ENCODE assay signal across 29 cellular contexts in genomic region chr13:39575641-39576238, GRCh38. TPM values are rescaled to one million over a fixed set of nuclear protein-coding genes. Genes with fewer than 3 reads are reported as not detected.
A peak's percentile ranks its signal among the peaks of the same experiment; 100 is the strongest.
DNase-seq lines count a peak whose midpoint lies in the region; ATAC-seq and TF ChIP-seq lines count a peak whose summit lies in the region.
"Had no signal": no experiment of that assay in that cellular context is flagged by ENCODE, and none has a peak within 500 bp of the region (broad histone marks: within the 10 kb centered on the region; RNA-seq: fewer than 3 reads in every experiment).

No MANE protein-coding gene starts in this region.

- H3K36me3 Mint-ChIP-seq in effector memory CD8-positive, alpha-beta T cell (ENCODE audit: insufficient read depth), result no peaks in the 10 kb centered on the region
- H3K36me3 Mint-ChIP-seq: CD4-positive, alpha-beta memory T cell had no signal

- no peak for TF ChIP-seq POLR2A in uterus (IDR thresholded peaks at IDR 0.05)

- peak in 1 of 9 donors; percentile 27 for TF ChIP-seq CTCF in heart right ventricle (IDR thresholded peaks at IDR 0.05)
- no peak for TF ChIP-seq CTCF in right atrium auricular region (IDR thresholded peaks at IDR 0.05)
- TF ChIP-seq CTCF in uterus (IDR thresholded peaks at IDR 0.05), result no peak
- no peak for TF ChIP-seq CTCF in osteoblast (IDR thresholded peaks at IDR 0.05; ENCODE audit: extremely low read depth, low read depth, low read length)

- no peak overlapping the region for H3K4me3 Mint-ChIP-seq in effector memory CD8-positive, alpha-beta T cell
- H3K4me3 Mint-ChIP-seq: activated CD4-positive, alpha-beta T cell treated with anti-CD3 and anti-CD28 coated beads, Interleukin-2, amount 10 ng/mL, durations not matched to agents 7 days and 5 days; activated T-cell treated with anti-CD3 and anti-CD28 coated beads, Interleukin-2, amount 50 U/mL, for 4 hours; CD4-positive, alpha-beta memory T cell; nephron had no signal

- intact Hi-C loops in heart right ventricle (cut with DNase I) (loop anchor here in 2 of 10 donors (5.0 to 10.0 kb wide), 2 partner anchors 48 to 61 kb away; no protein-coding TSS in a partner anchor), Right ventricle myocardium inferior (cut with DNase I) (loop anchor here (5.0 kb wide), 1 partner anchor 73 kb away; no protein-coding TSS in a partner anchor), uterus (cut with DNase I; ENCODE audit: low total_unique reads) (no loop called here)

- peak in 1 of 8 donors; percentile 19 for ATAC-seq in heart right ventricle
- ATAC-seq in Right ventricle myocardium inferior, result no peak
- ATAC-seq in effector memory CD8-positive, alpha-beta T cell (replicated peaks), result no peak
- ATAC-seq: activated T-cell treated with anti-CD3 and anti-CD28 coated beads, Interleukin-2, amount 50 U/mL, for 4 hours; HCT116; right lobe of liver; stimulated activated naive CD8-positive, alpha-beta T cell treated with anti-CD3 and anti-CD28 coated beads, Interleukin-15, Interleukin-2, amounts not matched to agents 100 U/mL and 50 U/mL, for 24 hours had no signal

- H2AFZ ChIP-seq in osteoblast (ENCODE audit: low read length), result no peak overlapping the region

- no peaks in the 10 kb centered on the region for H4K20me1 ChIP-seq in osteoblast (ENCODE audit: insufficient read depth, low read length)

- H3K4me1 ChIP-seq in heart right ventricle (peaks cover 3 to 86% (median 49%) of the 10 kb centered on the region in 9 donors), right atrium auricular region (peaks cover 0 to 62% of the 10 kb centered on the region in 2 donors), uterus (no peaks in the 10 kb centered on the region), osteoblast (ENCODE audit: insufficient read depth, low read length) (peaks cover 3% of the 10 kb centered on the region)
- H3K4me1 ChIP-seq: right lobe of liver, testis had no signal

- peak overlapping the region in 8 of 10 donors; percentile 28 to 71 (median 46) for H3K27ac ChIP-seq in heart right ventricle
- H3K27ac ChIP-seq in right atrium auricular region, result peak overlapping the region; percentile 23 to 37
- H3K27ac ChIP-seq in uterus, result no peak overlapping the region
- no peak overlapping the region for H3K27ac ChIP-seq in osteoblast (ENCODE audit: low read depth, low read length)
- H3K27ac ChIP-seq: right lobe of liver, testis, WERI-Rb-1 had no signal

- DNase-seq in heart right ventricle, result no peak
- DNase-seq in Right ventricle myocardium inferior (ENCODE audit: missing footprints), result no peak
- peak; percentile 37 for DNase-seq in OCI-M1 (lab: John Stamatoyannopoulos, UW)
- DNase-seq in right atrium auricular region (ENCODE audit: low spot score), result no peak
- DNase-seq in effector memory CD8-positive, alpha-beta T cell, result no peak
- DNase-seq in uterus, result no peak
- DNase-seq in DMS 273 (lab: John Stamatoyannopoulos, UW; ENCODE audit: unreplicated experiment), result no peak
- no peak for DNase-seq in osteoblast (ENCODE audit: insufficient read length, low spot score, missing footprints)
- DNase-seq: 8988T; activated CD4-positive, alpha-beta T cell treated with anti-CD3 and anti-CD28 coated beads, Interleukin-2, amount 10 ng/mL, durations not matched to agents 7 days and 5 days; activated gamma-delta T cell treated with Interleukin-2 at 50 U/mL for 16 hours; activated T-cell treated with anti-CD3 and anti-CD28 coated beads, Interleukin-2, amount 50 U/mL, for 4 hours; CD4-positive, alpha-beta memory T cell; DMS 273 treated with DMSO at 0.1 percent for 48 hours; EL; islet precursor cell; Karpas-422; NCI-H446; NCI-H82; posterior cingulate gyrus; right lobe of liver; SHP77; stimulated activated naive CD8-positive, alpha-beta T cell treated with anti-CD3 and anti-CD28 coated beads, Interleukin-15, Interleukin-2, amounts not matched to agents 100 U/mL and 50 U/mL, for 24 hours; SW 1271; T-helper 9 cell; testis; WERI-Rb-1 had no signal

- no peaks in the 10 kb centered on the region for H3K4me1 Mint-ChIP-seq in effector memory CD8-positive, alpha-beta T cell (ENCODE audit: low read depth in 2 of 2)
- H3K4me1 Mint-ChIP-seq: activated CD4-positive, alpha-beta T cell treated with anti-CD3 and anti-CD28 coated beads, Interleukin-2, amount 10 ng/mL, durations not matched to agents 7 days and 5 days; CD4-positive, alpha-beta memory T cell had no signal

- no peak overlapping the region for H3K4me2 ChIP-seq in osteoblast (ENCODE audit: insufficient read depth, low read length)

- H3K79me2 ChIP-seq in osteoblast (ENCODE audit: insufficient read depth, low read length), result peaks cover 55% of the 10 kb centered on the region

- 43 to 53% methylated on average over 11 of the region's 11 CpGs for WGBS in heart right ventricle, 2 donors

- H3K9me3 ChIP-seq in heart right ventricle (no peaks in the 10 kb centered on the region), right atrium auricular region (no peaks in the 10 kb centered on the region), uterus (no peaks in the 10 kb centered on the region), osteoblast (ENCODE audit: low read depth, low read length) (no peaks in the 10 kb centered on the region)
- H3K9me3 ChIP-seq: right lobe of liver, testis had no signal

- no peaks in the 10 kb centered on the region for H3K9me3 Mint-ChIP-seq in effector memory CD8-positive, alpha-beta T cell
- H3K9me3 Mint-ChIP-seq: activated CD4-positive, alpha-beta T cell treated with anti-CD3 and anti-CD28 coated beads, Interleukin-2, amount 10 ng/mL, durations not matched to agents 7 days and 5 days; activated T-cell treated with anti-CD3 and anti-CD28 coated beads, Interleukin-2, amount 50 U/mL, for 4 hours; CD4-positive, alpha-beta memory T cell; nephron had no signal

- H3K36me3 ChIP-seq in heart right ventricle (no peaks in the 10 kb centered on the region), right atrium auricular region (no peaks in the 10 kb centered on the region), uterus (no peaks in the 10 kb centered on the region), osteoblast (ENCODE audit: insufficient read depth, low read length) (no peaks in the 10 kb centered on the region)
- H3K36me3 ChIP-seq: right lobe of liver, WERI-Rb-1 had no signal

- no peak overlapping the region for H3K27ac Mint-ChIP-seq in effector memory CD8-positive, alpha-beta T cell
- H3K27ac Mint-ChIP-seq: activated CD4-positive, alpha-beta T cell treated with anti-CD3 and anti-CD28 coated beads, Interleukin-2, amount 10 ng/mL, durations not matched to agents 7 days and 5 days; CD4-positive, alpha-beta memory T cell had no signal

- peak overlapping the region in 3 of 10 donors; percentile 6 to 10 (median 6) for H3K4me3 ChIP-seq in heart right ventricle
- peak overlapping the region in 1 of 2 donors; percentile 25 for H3K4me3 ChIP-seq in right atrium auricular region
- H3K4me3 ChIP-seq in uterus, result no peak overlapping the region
- H3K4me3 ChIP-seq in osteoblast (ENCODE audit: insufficient read depth, low read length), result no peak overlapping the region
- H3K4me3 ChIP-seq: right lobe of liver, testis had no signal

- peaks cover 33 to 53% of the 10 kb centered on the region in 2 donors for H3K27me3 Mint-ChIP-seq in effector memory CD8-positive, alpha-beta T cell
- H3K27me3 Mint-ChIP-seq: activated CD4-positive, alpha-beta T cell treated with anti-CD3 and anti-CD28 coated beads, Interleukin-2, amount 10 ng/mL, durations not matched to agents 7 days and 5 days had no signal

- H3K27me3 ChIP-seq in heart right ventricle, result no peaks in the 10 kb centered on the region
- H3K27me3 ChIP-seq in right atrium auricular region, result no peaks in the 10 kb centered on the region
- H3K27me3 ChIP-seq in uterus, result no peaks in the 10 kb centered on the region
- no peaks in the 10 kb centered on the region for H3K27me3 ChIP-seq in osteoblast (ENCODE audit: insufficient read depth, low read length)
- H3K27me3 ChIP-seq: right lobe of liver, testis had no signal

RNA-seq across cellular contexts. Expression of gene LHFPL6, which starts 27.3 kb away (rescaled TPM):
- total RNA-seq in heart right ventricle (10 to 100 TPM; 41.5 to 65.8 (median 58.2) TPM), Right ventricle myocardium inferior (63.7 TPM), right atrium auricular region (10 to 100 TPM; 39.0 to 57.2 TPM), uterus (100 to 1,000 TPM in 1 of 4 donors, 10 to 100 TPM in 3; 37.9 to 105 (median 86.8) TPM), osteoblast (87.2 and 112 TPM in 2 replicates)
- 10 to 100 TPM; 44.3 to 50.8 TPM for polyA plus RNA-seq in heart right ventricle
- total RNA-seq: CD4-positive, alpha-beta memory T cell had no signal

Comparison
In these comparisons a context has a peak if more than half of its experiments do, and no peak if none do; other contexts are left out.
1. H3K27ac ChIP-seq: peak in heart right ventricle (8 of 10) and right atrium auricular region (2 of 2); none in uterus (0 of 2) and osteoblast (single experiment).